ENCODE assay signal across 27 cellular contexts in the genomic region with DNA sequence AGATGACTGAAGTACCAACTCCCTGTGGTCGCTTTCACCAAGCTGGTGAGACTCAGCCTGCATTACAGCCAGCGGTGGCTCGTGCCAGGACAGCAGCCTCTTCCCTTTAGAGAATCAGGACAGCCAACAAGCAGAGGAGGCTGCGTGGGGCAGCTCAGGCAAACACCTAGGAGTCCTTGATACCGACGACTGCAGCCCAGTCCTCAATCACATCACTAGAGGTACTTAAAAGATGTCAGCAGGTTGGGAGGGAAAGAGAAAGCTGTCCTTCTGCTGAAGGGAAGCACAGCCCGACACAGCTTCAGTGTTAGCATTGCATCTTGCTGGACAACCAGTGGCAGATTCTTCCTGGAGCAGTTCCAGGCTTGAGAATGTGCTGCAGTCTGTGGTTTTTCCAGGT.
"Had no signal": no experiment of that assay in that cellular context is flagged by ENCODE, and none has a peak within 500 bp of the region (broad histone marks: within the 10 kb centered on the region; RNA-seq: fewer than 3 reads in every experiment).

No MANE protein-coding gene starts in this region.

- DNase-seq: activated CD4-positive, alpha-beta T cell treated with anti-CD3 and anti-CD28 coated beads for 1 hour; activated CD4-positive, alpha-beta T cell treated with anti-CD3 and anti-CD28 coated beads, Interleukin-2, amount 10 ng/mL, durations not matched to agents 7 days and 5 days; activated effector memory CD4-positive, alpha-beta T cell treated with Interleukin-2 at 50 U/mL for 16 hours; activated naive CD4-positive, alpha-beta T cell treated with Interleukin-2 at 50 U/mL for 16 hours; caudate nucleus; dermis blood vessel endothelial cell; effector CD4-positive, alpha-beta T cell; foreskin keratinocyte; heart right ventricle; kidney glomerular epithelial cell; lower lobe of right lung; mesendoderm; mucosa of descending colon; spleen; T-helper 2 cell had no signal

- H3K9me3 Mint-ChIP-seq: activated CD4-positive, alpha-beta T cell treated with anti-CD3 and anti-CD28 coated beads, Interleukin-2, amount 10 ng/mL, durations not matched to agents 7 days and 5 days; brain; natural killer cell treated with Interleukin-12 subunit alpha and Interleukin-12 subunit beta and Interleukin-15 and Interleukin-18, amount 100 ng/mL, for 72 hours; stimulated activated naive CD8-positive, alpha-beta T cell treated with anti-CD3 and anti-CD28 coated beads, Interleukin-15, Interleukin-2, amounts not matched to agents 100 ng/mL and 50 ng/mL, for 24 hours; type B pancreatic cell had no signal

- H3K27me3 ChIP-seq: ascending aorta, right atrium auricular region, uterus had no signal

- H3K36me3 Mint-ChIP-seq: activated naive CD8-positive, alpha-beta T cell; brain; natural killer cell treated with Interleukin-12 subunit alpha and Interleukin-12 subunit beta and Interleukin-15 and Interleukin-18, amount 100 ng/mL, for 72 hours; type B pancreatic cell; WTC11 had no signal

- H3K4me1 ChIP-seq: foreskin keratinocyte had no signal

- H3K36me3 ChIP-seq: ascending aorta, esophagus muscularis mucosa, heart right ventricle, lower lobe of right lung, right atrium auricular region, spleen, uterus had no signal

- H3K4me3 Mint-ChIP-seq: activated CD4-positive, alpha-beta memory T cell treated with anti-CD3 and anti-CD28 coated beads, Interleukin-2, amount 10 ng/mL, durations not matched to agents 7 days and 5 days; activated CD4-positive, alpha-beta T cell treated with anti-CD3 and anti-CD28 coated beads, Interleukin-2, amount 10 ng/mL, durations not matched to agents 7 days and 5 days; activated naive CD8-positive, alpha-beta T cell; brain; natural killer cell treated with Interleukin-12 subunit alpha and Interleukin-12 subunit beta and Interleukin-15 and Interleukin-18, amount 100 ng/mL, for 72 hours; stimulated activated naive CD8-positive, alpha-beta T cell treated with anti-CD3 and anti-CD28 coated beads, Interleukin-15, Interleukin-2, amounts not matched to agents 100 ng/mL and 50 ng/mL, for 24 hours; type B pancreatic cell; WTC11 had no signal

- H3K27me3 Mint-ChIP-seq: activated CD4-positive, alpha-beta memory T cell treated with anti-CD3 and anti-CD28 coated beads, Interleukin-2, amount 10 ng/mL, durations not matched to agents 7 days and 5 days; brain; type B pancreatic cell had no signal

- H3K4me3 ChIP-seq: ascending aorta, esophagus muscularis mucosa, heart right ventricle, lower lobe of right lung, mucosa of descending colon, right atrium auricular region, spleen, uterus had no signal

- H3K27ac Mint-ChIP-seq: activated CD4-positive, alpha-beta memory T cell treated with anti-CD3 and anti-CD28 coated beads, Interleukin-2, amount 10 ng/mL, durations not matched to agents 7 days and 5 days; activated CD4-positive, alpha-beta T cell treated with anti-CD3 and anti-CD28 coated beads, Interleukin-2, amount 10 ng/mL, durations not matched to agents 7 days and 5 days; activated naive CD8-positive, alpha-beta T cell; brain; natural killer cell treated with Interleukin-12 subunit alpha and Interleukin-12 subunit beta and Interleukin-15 and Interleukin-18, amount 100 ng/mL, for 72 hours; stimulated activated naive CD8-positive, alpha-beta T cell treated with anti-CD3 and anti-CD28 coated beads, Interleukin-15, Interleukin-2, amounts not matched to agents 100 ng/mL and 50 ng/mL, for 24 hours; WTC11 had no signal

- ATAC-seq: foreskin keratinocyte; heart right ventricle; left lobe of liver; lower lobe of right lung; mucosa of descending colon; natural killer cell treated with Interleukin-12 subunit alpha and Interleukin-12 subunit beta and Interleukin-15 and Interleukin-18, amount 100 ng/mL, for 72 hours; WTC11 had no signal

- H3K9me3 ChIP-seq: ascending aorta, esophagus muscularis mucosa, heart right ventricle, lower lobe of right lung, mucosa of descending colon, right atrium auricular region, uterus had no signal

- H3K27ac ChIP-seq: ascending aorta, esophagus muscularis mucosa, foreskin keratinocyte, heart right ventricle, lower lobe of right lung, right atrium auricular region, spleen, uterus had no signal
